9 cellular contexts compared by ENCODE assay signal in the genomic region with DNA sequence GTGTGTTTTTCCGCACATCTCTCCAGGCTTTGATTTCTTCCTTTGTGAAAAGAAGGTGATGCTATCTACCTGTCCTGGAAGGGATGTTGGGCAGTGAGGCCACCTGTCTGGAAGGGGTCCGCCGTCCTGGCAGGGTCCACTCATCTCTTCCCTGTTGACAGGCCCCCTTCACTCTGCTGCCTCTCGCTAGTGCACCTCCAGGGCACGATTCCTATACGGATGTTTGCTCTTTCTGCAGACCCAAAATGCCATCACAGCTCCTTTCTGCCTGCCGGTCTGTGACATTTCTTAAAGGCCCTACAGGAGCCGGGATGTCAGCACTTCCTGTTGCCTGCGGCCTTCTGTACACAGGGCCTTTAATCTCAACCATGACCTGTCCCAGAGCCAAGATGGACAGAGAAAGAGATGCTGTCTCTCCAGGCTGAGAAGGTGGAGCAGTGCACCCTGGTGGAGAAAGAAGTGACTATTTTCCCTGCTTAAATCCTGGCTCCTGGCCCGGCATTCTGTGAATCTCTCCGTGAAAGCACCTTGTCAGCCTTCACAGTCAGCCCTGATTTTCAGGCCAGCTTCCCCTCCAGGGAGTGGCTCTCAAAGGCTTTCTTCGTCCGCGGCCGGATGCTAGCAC. TPM values are rescaled to one million over a fixed set of nuclear protein-coding genes. Genes with fewer than 3 reads are reported as not detected.
A peak's percentile ranks its signal among the peaks of the same experiment; 100 is the strongest.
DNase-seq lines count a peak whose midpoint lies in the region; ATAC-seq and TF ChIP-seq lines count a peak whose summit lies in the region.
"Had no signal": no experiment of that assay in that cellular context is flagged by ENCODE, and none has a peak within 500 bp of the region (broad histone marks: within the 10 kb centered on the region; RNA-seq: fewer than 3 reads in every experiment).

No MANE protein-coding gene starts in this region.

- ATAC-seq in foreskin keratinocyte (no peak), HG03025 (IDR thresholded peaks at IDR 0.05; ENCODE audit: low FRiP score, unreplicated experiment) (no peak)
- ATAC-seq: effector memory CD8-positive, alpha-beta T cell had no signal

- no peak overlapping the region for H3K4me2 ChIP-seq in SK-N-SH

- H3K79me2 ChIP-seq in SK-N-SH (ENCODE audit: insufficient read depth), result no peaks in the 10 kb centered on the region

- H3K9me3 ChIP-seq in SK-N-SH, result no peaks in the 10 kb centered on the region

- no peaks in the 10 kb centered on the region for H3K9me2 ChIP-seq in SK-N-SH

- no peak overlapping the region for H3K27ac Mint-ChIP-seq in activated CD4-positive, alpha-beta memory T cell treated with anti-CD3 and anti-CD28 coated beads, Interleukin-2, amount 10 ng/mL, durations not matched to agents 7 days and 5 days
- H3K27ac Mint-ChIP-seq: effector memory CD8-positive, alpha-beta T cell had no signal

- TF ChIP-seq CTCF in GM12872 (IDR thresholded peaks at IDR 0.05; ENCODE audit: insufficient read depth, low read depth, low read length) (0 out of 3 replicates have a peak, but pooled peaks have one; percentile 16), SK-N-SH (IDR thresholded peaks at IDR 0.05) (peak; percentile 44), foreskin keratinocyte (conservative IDR thresholded peaks at IDR 0.05) (peak; percentile 47), RWPE1 (conservative IDR thresholded peaks at IDR 0.05; ENCODE audit: low read depth) (no peak)

- no peaks in the 10 kb centered on the region for H3K9me3 Mint-ChIP-seq in activated CD4-positive, alpha-beta memory T cell treated with anti-CD3 and anti-CD28 coated beads, Interleukin-2, amount 10 ng/mL, durations not matched to agents 7 days and 5 days
- H3K9me3 Mint-ChIP-seq: effector memory CD8-positive, alpha-beta T cell had no signal

- no peaks in the 10 kb centered on the region for H3K36me3 Mint-ChIP-seq in activated CD4-positive, alpha-beta memory T cell treated with anti-CD3 and anti-CD28 coated beads, Interleukin-2, amount 10 ng/mL, durations not matched to agents 7 days and 5 days (ENCODE audit: low read depth)

- no peak overlapping the region for H3K9ac ChIP-seq in SK-N-SH

- POLR2A ChIA-PET in SK-N-SH (lab: Yijun Ruan, JAX), result no interaction called here
- POLR2A ChIA-PET in activated CD4-positive, alpha-beta memory T cell treated with anti-CD3 and anti-CD28 coated beads, Interleukin-2, amount 10 ng/mL, durations not matched to agents 7 days and 5 days (lab: Charles Lee), result no interaction called here
- POLR2A ChIA-PET in RWPE1 (lab: Yijun Ruan, JAX; ENCODE audit: low non-redundant PET), result no interaction called here

- DNase-seq in SK-N-SH (peak; percentile 36), foreskin keratinocyte (peak in 1 of 2 donors; percentile 19), pons (ENCODE audit: low spot score) (peak; percentile 21), RWPE1 (ENCODE audit: low spot score) (no peak), COLO668 (lab: John Stamatoyannopoulos, UW; ENCODE audit: unreplicated experiment) (no peak)
- DNase-seq in activated CD4-positive, alpha-beta memory T cell treated with anti-CD3 and anti-CD28 coated beads, Interleukin-2, amount 10 ng/mL, durations not matched to agents 7 days and 5 days, result no peak
- DNase-seq: effector memory CD8-positive, alpha-beta T cell had no signal

- H3K27ac ChIP-seq in SK-N-SH (ENCODE audit: low read depth in 2 of 2, low read length in 1 of 2) (no peak overlapping the region), foreskin keratinocyte (no peak overlapping the region), RWPE1 (no peak overlapping the region)

- H3K27me3 Mint-ChIP-seq in activated CD4-positive, alpha-beta memory T cell treated with anti-CD3 and anti-CD28 coated beads, Interleukin-2, amount 10 ng/mL, durations not matched to agents 7 days and 5 days, result peaks cover 9% of the 10 kb centered on the region

- no peaks in the 10 kb centered on the region for H4K20me1 ChIP-seq in SK-N-SH (ENCODE audit: insufficient read depth)

- no peaks in the 10 kb centered on the region for H3K4me1 Mint-ChIP-seq in activated CD4-positive, alpha-beta memory T cell treated with anti-CD3 and anti-CD28 coated beads, Interleukin-2, amount 10 ng/mL, durations not matched to agents 7 days and 5 days

- TF ChIP-seq EP300 in SK-N-SH (IDR thresholded peaks at IDR 0.05; ENCODE audit: borderline replicate concordance in 1 of 2, low read depth in 1 of 2, low read length in 1 of 2), result no peak

- 0 out of 2 replicates have a peak, but pooled peaks have one; percentile 12 for TF ChIP-seq RAD21 in SK-N-SH (IDR thresholded peaks at IDR 0.05; ENCODE audit: low read length)

- no peaks in the 10 kb centered on the region for H3K36me3 ChIP-seq in SK-N-SH (replicated peaks in 1 of 2; ENCODE audit: control insufficient read depth in 1 of 2, insufficient read depth in 2 of 2, low read length in 1 of 2)

- H3K4me1 ChIP-seq in SK-N-SH (ENCODE audit: control insufficient read depth in 1 of 2, insufficient read depth in 2 of 2, low read depth in 1 of 2, low read length in 1 of 2), result no peaks in the 10 kb centered on the region
- H3K4me1 ChIP-seq in foreskin keratinocyte, result no peaks in the 10 kb centered on the region

- CTCF ChIA-PET in SK-N-SH (lab: Yijun Ruan, JAX), result interaction anchor here (0.7 to 2.7 kb wide), 4 partner anchors 14 to 32 kb away, joined by 3 to 11 read pairs (median 4); no protein-coding TSS in a partner anchor
- CTCF ChIA-PET in activated CD4-positive, alpha-beta memory T cell treated with anti-CD3 and anti-CD28 coated beads, Interleukin-2, amount 10 ng/mL, durations not matched to agents 7 days and 5 days (lab: Charles Lee), result interaction anchor here (1.0 kb wide), 1 partner anchor 18 kb away, joined by 3 read pairs; no protein-coding TSS in a partner anchor
- CTCF ChIA-PET in RWPE1 (lab: Yijun Ruan, JAX), result no interaction called here

- H3K4me3 Mint-ChIP-seq in activated CD4-positive, alpha-beta memory T cell treated with anti-CD3 and anti-CD28 coated beads, Interleukin-2, amount 10 ng/mL, durations not matched to agents 7 days and 5 days, result no peak overlapping the region
- H3K4me3 Mint-ChIP-seq: effector memory CD8-positive, alpha-beta T cell had no signal

- WGBS in SK-N-SH (ENCODE audit: low lambda C conversion rate), result 70% methylated on average over 15 of the region's 15 CpGs

- H2AFZ ChIP-seq in SK-N-SH (ENCODE audit: low read depth), result no peak overlapping the region

- no peaks in the 10 kb centered on the region for H3F3A ChIP-seq in SK-N-SH (replicated peaks; ENCODE audit: insufficient read depth)

- no peak overlapping the region for H3K4me3 ChIP-seq in SK-N-SH (ENCODE audit: low read depth in 2 of 2, low read length in 1 of 2)

- H3K27me3 ChIP-seq in SK-N-SH (ENCODE audit: insufficient read depth) (peaks cover 17% of the 10 kb centered on the region; the same call in 1 of the 2 replicates), foreskin keratinocyte (peaks cover 16% of the 10 kb centered on the region)

TF ChIP-seq in SK-N-SH, 30 proteins besides CTCF, POLR2A, EP300 and RAD21 (continues in another document):
- TF ChIP-seq GATA2 (CRISPR knock-in tag; IDR thresholded peaks at IDR 0.05) (no peak), JUND (IDR thresholded peaks at IDR 0.05) (no peak), MEF2A (IDR thresholded peaks at IDR 0.05; ENCODE audit: borderline replicate concordance, low read depth) (no peak), NRF1 (IDR thresholded peaks at IDR 0.05; ENCODE audit: low read depth, low read length) (no peak), MXI1 (IDR thresholded peaks at IDR 0.05; ENCODE audit: low read depth, low read length) (no peak), TAF1 (IDR thresholded peaks at IDR 0.05; ENCODE audit: borderline replicate concordance, low read depth, low read length) (no peak), FOSL2 (IDR thresholded peaks at IDR 0.05; ENCODE audit: borderline replicate concordance, low read depth) (no peak), REST (IDR thresholded peaks at IDR 0.05; ENCODE audit: low read depth, low read length) (no peak), GABPA (IDR thresholded peaks at IDR 0.05; ENCODE audit: low read depth) (no peak), RFX5 (IDR thresholded peaks at IDR 0.05; ENCODE audit: low read length) (no peak)

RNA-seq across cellular contexts. Expression of gene FAM3D, which starts 7.4 kb away (rescaled TPM):
- polyA plus RNA-seq in SK-N-SH (2012; rRNA removed) (not detected in 2 replicates), foreskin keratinocyte (not detected in 2 replicates)
- not detected in 2 replicates for polyA plus RNA-seq in SK-N-SH (2012; cell fraction: cytosol; rRNA removed)
- polyA plus RNA-seq in SK-N-SH (2012; cell fraction: nucleus; rRNA removed), result not detected in 2 replicates
- not detected in 2 replicates for total RNA-seq in foreskin keratinocyte
- not detected for total RNA-seq in activated CD4-positive, alpha-beta memory T cell treated with anti-CD3 and anti-CD28 coated beads, Interleukin-2, amount 10 ng/mL, durations not matched to agents 7 days and 5 days

Comparison
In these comparisons a context has a peak if more than half of its experiments do, and no peak if none do; other contexts are left out.
1. DNase-seq: peak in SK-N-SH (single experiment) and pons (single experiment); none in activated CD4-positive, alpha-beta memory T cell treated with anti-CD3 and anti-CD28 coated beads, Interleukin-2, amount 10 ng/mL, durations not matched to agents 7 days and 5 days (single experiment), RWPE1 (single experiment) and COLO668 (single experiment).